1 cellular context compared by ENCODE assay signal in the genomic region with DNA sequence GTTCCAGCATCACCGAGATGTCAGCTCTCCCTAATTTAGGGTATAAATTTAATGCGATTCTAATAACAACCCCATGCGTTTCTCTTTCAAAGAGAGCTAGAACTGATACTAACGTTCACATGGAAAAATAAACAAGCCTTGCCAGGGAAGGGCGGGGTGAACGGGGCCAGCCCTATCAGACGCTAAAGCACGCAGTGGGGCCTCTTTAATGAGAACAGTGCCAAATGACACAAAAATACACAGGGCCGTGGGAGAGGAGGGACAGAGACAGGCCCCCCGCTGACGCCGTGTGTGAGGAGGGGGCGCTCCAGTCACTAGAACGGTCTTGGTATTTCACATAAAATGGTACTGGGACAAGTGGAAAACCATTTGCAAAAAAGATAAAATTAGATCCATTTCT.
TF ChIP-seq lines count a peak whose summit lies in the region.

No MANE protein-coding gene starts in this region.

TF ChIP-seq in HCT116, 20 proteins besides CTCF, POLR2A, EP300 and RAD21 (continued from another document):
- TF ChIP-seq CBX3 (IDR thresholded peaks at IDR 0.05; ENCODE audit: low read depth), result no peak
